Comparison of ENCODE assay signal across 8 cellular contexts in the genomic region with DNA sequence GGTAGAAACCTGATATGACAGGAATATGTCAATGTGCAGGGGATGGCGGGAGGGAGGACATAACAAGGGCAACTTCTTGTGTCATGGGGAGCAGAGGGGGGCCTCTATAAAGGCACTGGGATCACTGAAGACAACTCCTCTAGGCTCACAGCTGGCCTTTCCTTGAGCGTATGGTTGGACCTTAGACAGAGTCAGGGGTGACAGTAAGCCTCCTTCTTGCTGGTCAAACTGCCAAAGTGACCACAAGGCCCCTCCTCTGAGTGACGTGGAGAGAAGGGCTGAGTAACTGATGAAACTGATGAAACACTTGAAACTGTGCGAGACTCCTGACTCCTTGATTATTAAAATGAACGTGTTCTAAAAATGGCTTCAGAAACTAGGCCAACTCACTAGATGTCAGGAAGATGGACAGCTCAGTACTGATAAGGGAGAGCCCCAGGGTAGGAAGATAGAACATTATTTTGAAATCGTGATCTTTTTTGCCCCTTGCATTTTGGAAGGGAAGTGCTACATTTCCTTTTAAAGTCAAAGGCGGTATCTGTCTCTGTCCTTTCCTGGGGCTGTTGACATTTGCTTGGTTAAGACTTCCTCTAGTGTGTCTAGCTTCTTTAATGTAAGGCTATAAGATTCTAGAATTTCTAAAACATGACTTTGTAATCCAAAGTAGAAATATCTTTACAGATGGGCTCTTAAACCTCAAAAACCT. TPM values are rescaled to one million over a fixed set of nuclear protein-coding genes. Genes with fewer than 3 reads are reported as not detected.
DNase-seq lines count a peak whose midpoint lies in the region; TF ChIP-seq lines count a peak whose summit lies in the region.

No MANE protein-coding gene starts in this region.

- H3K4me3 ChIP-seq in GM23248 (peak overlapping the region; percentile 40), stomach (no peak overlapping the region)

- DNase-seq in GM04504 (ENCODE audit: low read depth) (peak; percentile 71), GM23248 (peak; percentile 85), NOMO-1 treated with DMSO at 0.1 percent for 48 hours (lab: John Stamatoyannopoulos, UW; ENCODE audit: unreplicated experiment) (peak; percentile 87), islet precursor cell (peak; percentile 66), stomach (no peak), ecto neural progenitor cell (ENCODE audit: low spot score) (no peak), NCI-H748 (lab: John Stamatoyannopoulos, UW; ENCODE audit: unreplicated experiment) (no peak)

- H3K4me2 ChIP-seq in GM23248 (ENCODE audit: unreplicated experiment) = peak overlapping the region; percentile 71

- peak overlapping the region; percentile 87 for H3K9ac ChIP-seq in GM23248

- TF ChIP-seq EP300 in stomach (IDR thresholded peaks at IDR 0.05) = no peak

- H3K4me1 ChIP-seq in GM23248 (ENCODE audit: insufficient read depth) (peaks cover 17% of the 10 kb centered on the region), stomach (peaks cover 0 to 38% (median 13%) of the 10 kb centered on the region in 4 donors)

- no peaks in the 10 kb centered on the region for H4K20me1 ChIP-seq in GM23248 (ENCODE audit: insufficient read depth)

- no peaks in the 10 kb centered on the region for H3K9me2 ChIP-seq in GM23248 (ENCODE audit: insufficient read depth)

- intact Hi-C loops in stomach (cut with DNase I; ENCODE audit: low total_unique reads) = no loop called here

- H3K79me2 ChIP-seq in GM23248 (ENCODE audit: insufficient read depth) = no peaks in the 10 kb centered on the region

- 26 to 27% methylated on average over 7 of the region's 7 CpGs for WGBS in GM23248 (ENCODE audit: low coverage in 1 of 2, low lambda C conversion rate in 2 of 2, missing lambda C conversion rate in 2 of 2), 2 experiments
- WGBS in stomach, 5 donors = 36 to 67% (median 53%) methylated on average over 7 of the region's 7 CpGs

- H3K27ac ChIP-seq in GM23248 = peak overlapping the region; percentile 99
- peak overlapping the region; percentile 94 for H3K27ac ChIP-seq in angular gyrus (ENCODE audit: low read depth, low read length)
- H3K27ac ChIP-seq in stomach = peak overlapping the region in 4 of 5 donors; percentile 37 to 74 (median 59)

- H3K27me3 ChIP-seq in GM23248 (replicated peaks; ENCODE audit: insufficient read depth) (no peaks in the 10 kb centered on the region), stomach (peaks cover 0 to 11% (median 0%) of the 10 kb centered on the region in 3 donors)

- 0 out of 2 replicates have a peak overlapping the region, but pooled peaks have one; percentile 55 for H2AFZ ChIP-seq in GM23248

- no peak for TF ChIP-seq CTCF in stomach (IDR thresholded peaks at IDR 0.05)

- no peak for TF ChIP-seq POLR2A in stomach (IDR thresholded peaks at IDR 0.05)

- peaks cover 15% of the 10 kb centered on the region for H3F3A ChIP-seq in GM23248 (ENCODE audit: insufficient read depth)

- H3K36me3 ChIP-seq in GM23248 (ENCODE audit: low read depth) (no peaks in the 10 kb centered on the region), stomach (no peaks in the 10 kb centered on the region)

- in situ Hi-C loops in GM23248 (cut with MboI) = no loop called here

- H3K9me3 ChIP-seq in GM23248 (ENCODE audit: low read depth) = no peaks in the 10 kb centered on the region
- H3K9me3 ChIP-seq in stomach = peaks cover 0 to 5% (median 0%) of the 10 kb centered on the region in 4 donors

RNA-seq across cellular contexts. Expression of gene RAB33A, which starts 1.6 kb away (rescaled TPM):
- total RNA-seq in GM23248 (2014; rRNA removed; shearing (Covaris generic)) = 3.3 and 5.8 TPM in 2 replicates
- polyA plus RNA-seq in GM23248 (2016; fragmentation: Nextera tagmentation; extraction: Ambion mirVana) (1.5 and 2.3 TPM in 2 replicates), stomach (1 to 10 TPM in 1 of 3 donors, under 1 TPM in 2; 0.75 to 1.1 (median 0.75) TPM)
- total RNA-seq in stomach = 1 to 10 TPM in 1 of 5 donors, not detected in 4; 1.7 TPM

RNA-seq across cellular contexts. Expression of gene AIFM1, which starts 7.7 kb away (rescaled TPM):
- 14.4 and 14.6 TPM in 2 replicates for total RNA-seq in GM23248 (2014; rRNA removed; shearing (Covaris generic))
- 22.5 and 24.3 TPM in 2 replicates for polyA plus RNA-seq in GM23248 (2016; fragmentation: Nextera tagmentation; extraction: Ambion mirVana)
- 10 to 100 TPM in 4 of 5 donors, 1 to 10 TPM in 1; 2.9 to 29.6 (median 22.0) TPM for total RNA-seq in stomach
- 10 to 100 TPM; 24.7 to 33.5 (median 31.5) TPM for polyA plus RNA-seq in stomach

Comparison
In these comparisons a context has a peak if more than half of its experiments do, and no peak if none do; other contexts are left out.
1. DNase-seq: peak in GM04504 (single experiment), GM23248 (single experiment), NOMO-1 treated with DMSO at 0.1 percent for 48 hours (single experiment) and islet precursor cell (single experiment); none in stomach (single experiment), ecto neural progenitor cell (single experiment) and NCI-H748 (single experiment).
2. Peak in every context shown above with its lines, with median percentiles within 50 percentile points of each other: H3K27ac ChIP-seq.